Comparison of ENCODE assay signal across 1 cellular context in genomic region chr4:26822546-26822945, GRCh38.
TF ChIP-seq lines count a peak whose summit lies in the region.

No MANE protein-coding gene starts in this region.

TF ChIP-seq in SK-N-SH, 30 proteins besides CTCF, POLR2A, EP300 and RAD21 (continued from another document):
- TF ChIP-seq ZBTB33 (IDR thresholded peaks at IDR 0.05; ENCODE audit: borderline replicate concordance, low read depth) = no peak
- no peak for TF ChIP-seq USF2 (IDR thresholded peaks at IDR 0.05; ENCODE audit: borderline replicate concordance, low read depth, low read length)
- TF ChIP-seq POLR2AphosphoS5 (IDR thresholded peaks at IDR 0.05; ENCODE audit: low read depth, low read length) = no peak
- TF ChIP-seq NRF1 (IDR thresholded peaks at IDR 0.05; ENCODE audit: low read depth, low read length) = no peak
- no peak for TF ChIP-seq TEAD4 (IDR thresholded peaks at IDR 0.05; ENCODE audit: borderline replicate concordance, insufficient read depth)
- no peak for TF ChIP-seq FOXJ3 (CRISPR knock-in tag; IDR thresholded peaks at IDR 0.05)
- no peak for TF ChIP-seq GATA2 (CRISPR knock-in tag; IDR thresholded peaks at IDR 0.05)
- no peak for TF ChIP-seq MXI1 (IDR thresholded peaks at IDR 0.05; ENCODE audit: low read depth, low read length)
- TF ChIP-seq FOXM1 (IDR thresholded peaks at IDR 0.05; ENCODE audit: low read depth) = no peak
- TF ChIP-seq EZH2phosphoT487 (IDR thresholded peaks at IDR 0.05; ENCODE audit: borderline replicate concordance, low read depth) = no peak
